In the genomic region with DNA sequence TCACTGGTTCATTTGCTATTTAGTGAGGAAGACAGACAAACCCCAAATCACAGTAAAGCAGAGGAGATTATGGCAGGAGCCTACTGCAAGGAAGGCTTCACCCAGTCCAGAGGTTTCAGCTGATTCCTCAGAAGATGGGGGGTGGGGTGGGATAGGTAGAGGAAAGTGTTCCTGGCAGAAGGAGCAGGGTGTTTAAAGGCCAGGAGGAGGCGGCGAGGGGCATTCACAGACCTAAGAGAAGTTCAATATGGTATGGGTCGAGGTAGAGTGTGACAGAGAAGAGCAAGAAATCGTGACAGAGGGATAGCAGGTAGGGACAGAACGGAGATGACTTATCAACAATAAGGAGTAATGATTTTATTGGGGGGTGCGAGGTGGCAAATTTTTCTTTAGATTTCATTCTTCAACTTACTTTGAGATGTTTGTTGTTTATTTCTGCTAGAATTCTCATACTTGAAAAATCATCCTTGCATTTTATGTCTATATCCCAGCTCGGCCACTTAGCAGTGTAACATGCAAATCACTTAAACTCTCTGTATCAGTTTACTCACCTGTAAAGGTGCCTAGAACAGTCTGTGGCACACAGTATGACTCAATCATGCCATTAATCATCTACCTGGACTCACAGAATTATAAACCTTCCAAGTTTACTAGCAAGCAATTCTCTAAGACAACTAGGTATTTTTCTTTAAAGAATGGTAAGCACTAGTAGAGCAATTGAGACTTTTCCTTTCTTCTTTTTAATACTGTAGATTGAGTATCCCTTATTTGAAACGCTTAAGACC, we compare ENCODE assay signal across 24 cellular contexts.
A peak's percentile ranks its signal among the peaks of the same experiment; 100 is the strongest.
DNase-seq lines count a peak whose midpoint lies in the region; ATAC-seq, FAIRE-seq and TF ChIP-seq lines count a peak whose summit lies in the region.
"Had no signal": no experiment of that assay in that cellular context is flagged by ENCODE, and none has a peak within 500 bp of the region (broad histone marks: within the 10 kb centered on the region; RNA-seq: fewer than 3 reads in every experiment).

No MANE protein-coding gene starts in this region.

- H3K4me1 Mint-ChIP-seq in natural killer cell, result no peaks in the 10 kb centered on the region
- H3K4me1 Mint-ChIP-seq in activated naive CD4-positive, alpha-beta T cell treated with anti-CD3 and anti-CD28 coated beads for 36 hours (ENCODE audit: low read depth), result peaks cover 10% of the 10 kb centered on the region
- H3K4me1 Mint-ChIP-seq: central memory CD8-positive, alpha-beta T cell had no signal

- H3K27me3 ChIP-seq in HepG2 (ENCODE audit: control insufficient read depth in 1 of 2, insufficient read depth in 2 of 2, low read length in 2 of 2), result no peaks in the 10 kb centered on the region
- no peaks in the 10 kb centered on the region for H3K27me3 ChIP-seq in right lobe of liver
- no peaks in the 10 kb centered on the region for H3K27me3 ChIP-seq in mammary epithelial cell (ENCODE audit: insufficient read depth, low read length)
- H3K27me3 ChIP-seq in kidney epithelial cell (ENCODE audit: control insufficient read depth, insufficient read depth, low read length), result no peaks in the 10 kb centered on the region
- no peaks in the 10 kb centered on the region for H3K27me3 ChIP-seq in right atrium auricular region
- H3K27me3 ChIP-seq: BLaER1 treated with 17β-estradiol and CSF1 and Interleukin-3, amounts not matched to agents 10 nM and 100 nM; esophagus squamous epithelium; pancreas had no signal

- peak; percentile 52 for ATAC-seq in HepG2
- no peak for ATAC-seq in right lobe of liver
- ATAC-seq in natural killer cell, result no peak
- ATAC-seq: naive thymus-derived CD8-positive, alpha-beta T cell; pancreas; sciatic nerve had no signal

- CTCF ChIA-PET in HepG2 (lab: Yijun Ruan, JAX; ENCODE audit: low intra/inter-chr PET ratio, low total read pairs) (no interaction called here), mammary epithelial cell (lab: Charles Lee; ENCODE audit: low non-redundant PET) (no interaction called here)
- CTCF ChIA-PET in activated naive CD4-positive, alpha-beta T cell treated with anti-CD3 and anti-CD28 coated beads for 36 hours (lab: Charles Lee), result no interaction called here

- no peaks in the 10 kb centered on the region for H3K9me3 ChIP-seq in HepG2 (ENCODE audit: low read length)
- no peaks in the 10 kb centered on the region for H3K9me3 ChIP-seq in right lobe of liver
- H3K9me3 ChIP-seq in mammary epithelial cell (replicated peaks; ENCODE audit: insufficient read depth, low read length), result no peaks in the 10 kb centered on the region
- no peaks in the 10 kb centered on the region for H3K9me3 ChIP-seq in right atrium auricular region
- H3K9me3 ChIP-seq: Caco-2, pancreas had no signal

- no peak overlapping the region for H3K9ac ChIP-seq in HepG2 (ENCODE audit: insufficient read depth, low read depth, low read length)
- no peak overlapping the region for H3K9ac ChIP-seq in mammary epithelial cell (ENCODE audit: insufficient read depth, low read length)
- H3K9ac ChIP-seq: BLaER1 treated with 17β-estradiol and CSF1 and Interleukin-3, amounts not matched to agents 10 nM and 100 nM had no signal

- H2AFZ ChIP-seq in HepG2 (ENCODE audit: low read length), result no peak overlapping the region
- H2AFZ ChIP-seq in mammary epithelial cell (ENCODE audit: low read depth, low read length), result no peak overlapping the region

- FAIRE-seq in HepG2 (lab: Jason Lieb, UNC), result no peak
- FAIRE-seq: pancreas had no signal

- H3K4me1 ChIP-seq in HepG2 (ENCODE audit: insufficient read depth, low read length), result no peaks in the 10 kb centered on the region
- H3K4me1 ChIP-seq in right lobe of liver, result peaks cover 0 to 14% (median 0%) of the 10 kb centered on the region in 4 donors
- H3K4me1 ChIP-seq in mammary epithelial cell (ENCODE audit: insufficient read depth, low read length), result no peaks in the 10 kb centered on the region
- H3K4me1 ChIP-seq in right atrium auricular region, result no peaks in the 10 kb centered on the region
- H3K4me1 ChIP-seq: Caco-2, esophagus squamous epithelium, pancreas had no signal

- H3K79me2 ChIP-seq in HepG2 (ENCODE audit: insufficient read depth, low read length) (no peaks in the 10 kb centered on the region), mammary epithelial cell (ENCODE audit: insufficient read depth, low read length) (no peaks in the 10 kb centered on the region)

- H3K27me3 Mint-ChIP-seq in natural killer cell (ENCODE audit: low read depth in 2 of 2), result no peaks in the 10 kb centered on the region
- H3K27me3 Mint-ChIP-seq in activated naive CD4-positive, alpha-beta T cell treated with anti-CD3 and anti-CD28 coated beads for 36 hours (ENCODE audit: low read depth), result no peaks in the 10 kb centered on the region
- H3K27me3 Mint-ChIP-seq: activated CD4-positive, alpha-beta memory T cell treated with anti-CD3 and anti-CD28 coated beads, Interleukin-2, amount 10 ng/mL, durations not matched to agents 7 days and 5 days; central memory CD8-positive, alpha-beta T cell; naive thymus-derived CD8-positive, alpha-beta T cell had no signal

- POLR2A ChIA-PET in HepG2 (lab: Yijun Ruan, JAX), result no interaction called here

- H3K4me2 ChIP-seq in HepG2 (ENCODE audit: low read depth, low read length) (no peak overlapping the region), mammary epithelial cell (ENCODE audit: insufficient read depth, low read depth, low read length) (no peak overlapping the region)
- H3K4me2 ChIP-seq: BLaER1 treated with 17β-estradiol and CSF1 and Interleukin-3, amounts not matched to agents 10 nM and 100 nM had no signal

- intact Hi-C loops in HepG2 (cut with micrococcal nuclease; ENCODE audit: unreplicated experiment) (no loop called here), right lobe of liver (cut with DNase I) (no loop called here), mammary epithelial cell (cut with micrococcal nuclease) (no loop called here), natural killer cell (cut with micrococcal nuclease) (no loop called here)
- intact Hi-C loops in activated naive CD4-positive, alpha-beta T cell treated with anti-CD3 and anti-CD28 coated beads for 36 hours (cut with micrococcal nuclease), result no loop called here

- no peaks in the 10 kb centered on the region for H3K9me3 Mint-ChIP-seq in natural killer cell
- H3K9me3 Mint-ChIP-seq in activated naive CD4-positive, alpha-beta T cell treated with anti-CD3 and anti-CD28 coated beads for 36 hours, result peaks cover 2% of the 10 kb centered on the region
- H3K9me3 Mint-ChIP-seq: central memory CD8-positive, alpha-beta T cell had no signal

- 98% methylated on average over 8 of the region's 8 CpGs for WGBS in HepG2 (ENCODE audit: low lambda C conversion rate)
- WGBS in right lobe of liver (ENCODE audit: insufficient coverage, low coverage, low lambda C conversion rate, missing lambda C conversion rate), result 94% methylated on average over 8 of the region's 8 CpGs
- 93% methylated on average over 8 of the region's 8 CpGs for WGBS in mammary epithelial cell (ENCODE audit: low coverage, missing lambda C conversion rate)

- H3K27ac Mint-ChIP-seq in natural killer cell, result no peak overlapping the region
- H3K27ac Mint-ChIP-seq in activated naive CD4-positive, alpha-beta T cell treated with anti-CD3 and anti-CD28 coated beads for 36 hours, result no peak overlapping the region
- H3K27ac Mint-ChIP-seq: activated CD4-positive, alpha-beta memory T cell treated with anti-CD3 and anti-CD28 coated beads, Interleukin-2, amount 10 ng/mL, durations not matched to agents 7 days and 5 days had no signal

- H3K4me3 ChIP-seq in HepG2 (replicated peaks in 1 of 3; ENCODE audit: insufficient read depth in 1 of 3, low read depth in 2 of 3, low read length in 3 of 3) (no peak overlapping the region), right lobe of liver (no peak overlapping the region), mammary epithelial cell (replicated peaks in 1 of 3; ENCODE audit: insufficient read depth in 1 of 3, low read depth in 2 of 3, low read length in 3 of 3) (no peak overlapping the region), kidney epithelial cell (ENCODE audit: low read depth, low read length) (no peak overlapping the region), right atrium auricular region (no peak overlapping the region)
- H3K4me3 ChIP-seq: BLaER1 treated with 17β-estradiol and CSF1 and Interleukin-3, amounts not matched to agents 10 nM and 100 nM; esophagus squamous epithelium; pancreas had no signal

- TF ChIP-seq POLR2A in HepG2 (IDR thresholded peaks at IDR 0.05; ENCODE audit: insufficient read depth in 1 of 2, low read depth in 2 of 2, low read length in 2 of 2), result no peak
- TF ChIP-seq POLR2A in right lobe of liver (IDR thresholded peaks at IDR 0.05), result no peak

- DNase-seq in HepG2 (ENCODE audit: low spot score), result no peak
- no peak for DNase-seq in right lobe of liver
- peak; percentile 45 for DNase-seq in mammary epithelial cell
- no peak for DNase-seq in kidney epithelial cell (ENCODE audit: low read depth)
- no peak for DNase-seq in NCI-H1694 (lab: John Stamatoyannopoulos, UW)
- no peak for DNase-seq in natural killer cell
- DNase-seq in activated naive CD4-positive, alpha-beta T cell treated with anti-CD3 and anti-CD28 coated beads for 36 hours, result no peak
- DNase-seq in right atrium auricular region (ENCODE audit: low spot score), result no peak
- DNase-seq: activated CD4-positive, alpha-beta memory T cell treated with anti-CD3 and anti-CD28 coated beads, Interleukin-2, amount 10 ng/mL, durations not matched to agents 7 days and 5 days; DND-41; esophagus squamous epithelium; GOT3; naive thymus-derived CD8-positive, alpha-beta T cell; NCI-H1417; NCI-H2107; NCI-H510A; pancreas; RPMI8226; stimulated activated CD8-positive, alpha-beta memory T cell treated with anti-CD3 and anti-CD28 coated beads, Interleukin-4, amount 100 ng/mL, for 48 hours; T-helper 9 cell had no signal

- no peak overlapping the region for H3K27ac ChIP-seq in HepG2 (ENCODE audit: extremely low read length, insufficient read depth, low read length)
- no peak overlapping the region for H3K27ac ChIP-seq in right lobe of liver
- H3K27ac ChIP-seq in mammary epithelial cell (ENCODE audit: insufficient read depth, low read depth, low read length), result no peak overlapping the region
- no peak overlapping the region for H3K27ac ChIP-seq in right atrium auricular region
- H3K27ac ChIP-seq: BLaER1 treated with 17β-estradiol and CSF1 and Interleukin-3, amounts not matched to agents 10 nM and 100 nM; esophagus squamous epithelium; pancreas had no signal

- TF ChIP-seq EP300 in HepG2 (IDR thresholded peaks at IDR 0.05; ENCODE audit: low read depth in 2 of 2, low read length in 2 of 2) (no peak), HepG2 (CRISPR knock-in tag; IDR thresholded peaks at IDR 0.05; ENCODE audit: borderline replicate concordance) (no peak)

- no peak overlapping the region for H3K4me3 Mint-ChIP-seq in natural killer cell
- no peak overlapping the region for H3K4me3 Mint-ChIP-seq in activated naive CD4-positive, alpha-beta T cell treated with anti-CD3 and anti-CD28 coated beads for 36 hours
- H3K4me3 Mint-ChIP-seq: activated CD4-positive, alpha-beta memory T cell treated with anti-CD3 and anti-CD28 coated beads, Interleukin-2, amount 10 ng/mL, durations not matched to agents 7 days and 5 days; central memory CD8-positive, alpha-beta T cell; naive thymus-derived CD8-positive, alpha-beta T cell had no signal

- in situ Hi-C loops in HepG2 (cut with HindIII; ENCODE audit: extremely low pct_ligation_motif_present, low pct_unique_long_range_greater_than_20kb) (no loop called here), mammary epithelial cell (cut with MboI; ENCODE audit: low sequenced_read_pairs in 2 of 2) (no loop called here)

- peaks cover 16 to 38% of the 10 kb centered on the region in 2 experiments for H3K36me3 ChIP-seq in HepG2 (replicated peaks in 1 of 2; ENCODE audit: control insufficient read depth in 1 of 2, insufficient read depth in 2 of 2, low read length in 2 of 2)
- H3K36me3 ChIP-seq in right lobe of liver, result peaks cover 0 to 24% (median 4%) of the 10 kb centered on the region in 4 donors
- peaks cover 12% of the 10 kb centered on the region for H3K36me3 ChIP-seq in mammary epithelial cell (ENCODE audit: insufficient read depth, low read length)
- H3K36me3 ChIP-seq in kidney epithelial cell (ENCODE audit: control insufficient read depth, insufficient read depth, low read length), result peaks cover 4% of the 10 kb centered on the region
- peaks cover 53% of the 10 kb centered on the region for H3K36me3 ChIP-seq in right atrium auricular region

- no TSS peak for BruUV-seq in HepG2 (replicated peaks; lab: Mats Ljungman, UMichigan)
- BruUV-seq in mammary epithelial cell (replicated peaks; lab: Mats Ljungman, UMichigan), result no TSS peak

- H4K20me1 ChIP-seq in HepG2 (ENCODE audit: insufficient read depth, low read length), result no peaks in the 10 kb centered on the region
- H4K20me1 ChIP-seq in mammary epithelial cell (ENCODE audit: insufficient read depth, low read length), result no peaks in the 10 kb centered on the region
- H4K20me1 ChIP-seq: BLaER1 treated with 17β-estradiol and CSF1 and Interleukin-3, amounts not matched to agents 10 nM and 100 nM had no signal

- TF ChIP-seq RAD21 in HepG2 (CRISPR knock-in tag; IDR thresholded peaks at IDR 0.05), result no peak

- TF ChIP-seq CTCF in HepG2 (CRISPR knock-in tag; IDR thresholded peaks at IDR 0.05) (no peak), right lobe of liver (IDR thresholded peaks at IDR 0.05) (no peak), mammary epithelial cell (conservative IDR thresholded peaks at IDR 0.05 in 1 of 2, IDR thresholded peaks at IDR 0.05 in 1 of 2; ENCODE audit: extremely low read depth in 1 of 2, insufficient read depth in 1 of 2, low read depth in 1 of 2, low read length in 2 of 2) (no peak), kidney epithelial cell (IDR thresholded peaks at IDR 0.05; ENCODE audit: insufficient read depth, low read length, poor library complexity, severe bottlenecking) (peak; percentile 2), natural killer cell (IDR thresholded peaks at IDR 0.05) (no peak), right atrium auricular region (IDR thresholded peaks at IDR 0.05) (no peak)

- H3K36me3 Mint-ChIP-seq in natural killer cell, result peaks cover 14% of the 10 kb centered on the region
- H3K36me3 Mint-ChIP-seq in activated naive CD4-positive, alpha-beta T cell treated with anti-CD3 and anti-CD28 coated beads for 36 hours (ENCODE audit: low read depth), result peaks cover 44% of the 10 kb centered on the region

- dilution Hi-C loops in mammary epithelial cell (cut with HindIII; ENCODE audit: low sequenced_read_pairs), result no loop called here
